In genomic region chr9:31415184-31415583, GRCh38 we compare ENCODE assay signal across 8 cellular contexts.
"Had no signal": no experiment of that assay in that cellular context is flagged by ENCODE, and none has a peak within 500 bp of the region (broad histone marks: within the 10 kb centered on the region; RNA-seq: fewer than 3 reads in every experiment).

No MANE protein-coding gene starts in this region.

- ATAC-seq: HCT116, K562 had no signal

- H3K9ac ChIP-seq: GM23248 had no signal

- H3K27ac Mint-ChIP-seq: HFFc6 had no signal

- DNase-seq: GM23248, GOT3, H7, HFFc6, IMR-90 had no signal

- H2AFZ ChIP-seq: GM23248 had no signal

- H3K4me3 Mint-ChIP-seq: HFFc6 had no signal

- H3K36me3 ChIP-seq: HAP-1 had no signal

- H3K27ac ChIP-seq: GM23248 had no signal

- H3K9me3 ChIP-seq: HAP-1 had no signal

- H3K4me3 ChIP-seq: GM23248, HAP-1, K562 had no signal
